Comparison of ENCODE assay signal across 1 cellular context in genomic region chr1:198656500-198656932, GRCh38.
TF ChIP-seq lines count a peak whose summit lies in the region.

No MANE protein-coding gene starts in this region.

TF ChIP-seq in K562, 482 proteins besides CTCF, POLR2A, EP300 and RAD21 (continued from another document):
- TF ChIP-seq E2F5 (CRISPR knock-in tag; IDR thresholded peaks at IDR 0.05) (no peak), PRDM10 (IDR thresholded peaks at IDR 0.05; ENCODE audit: partially characterized antibody) (no peak), PTTG1 (tag; IDR thresholded peaks at IDR 0.05; ENCODE audit: low read depth) (no peak)
